1 cellular context compared by ENCODE assay signal in the genomic region with DNA sequence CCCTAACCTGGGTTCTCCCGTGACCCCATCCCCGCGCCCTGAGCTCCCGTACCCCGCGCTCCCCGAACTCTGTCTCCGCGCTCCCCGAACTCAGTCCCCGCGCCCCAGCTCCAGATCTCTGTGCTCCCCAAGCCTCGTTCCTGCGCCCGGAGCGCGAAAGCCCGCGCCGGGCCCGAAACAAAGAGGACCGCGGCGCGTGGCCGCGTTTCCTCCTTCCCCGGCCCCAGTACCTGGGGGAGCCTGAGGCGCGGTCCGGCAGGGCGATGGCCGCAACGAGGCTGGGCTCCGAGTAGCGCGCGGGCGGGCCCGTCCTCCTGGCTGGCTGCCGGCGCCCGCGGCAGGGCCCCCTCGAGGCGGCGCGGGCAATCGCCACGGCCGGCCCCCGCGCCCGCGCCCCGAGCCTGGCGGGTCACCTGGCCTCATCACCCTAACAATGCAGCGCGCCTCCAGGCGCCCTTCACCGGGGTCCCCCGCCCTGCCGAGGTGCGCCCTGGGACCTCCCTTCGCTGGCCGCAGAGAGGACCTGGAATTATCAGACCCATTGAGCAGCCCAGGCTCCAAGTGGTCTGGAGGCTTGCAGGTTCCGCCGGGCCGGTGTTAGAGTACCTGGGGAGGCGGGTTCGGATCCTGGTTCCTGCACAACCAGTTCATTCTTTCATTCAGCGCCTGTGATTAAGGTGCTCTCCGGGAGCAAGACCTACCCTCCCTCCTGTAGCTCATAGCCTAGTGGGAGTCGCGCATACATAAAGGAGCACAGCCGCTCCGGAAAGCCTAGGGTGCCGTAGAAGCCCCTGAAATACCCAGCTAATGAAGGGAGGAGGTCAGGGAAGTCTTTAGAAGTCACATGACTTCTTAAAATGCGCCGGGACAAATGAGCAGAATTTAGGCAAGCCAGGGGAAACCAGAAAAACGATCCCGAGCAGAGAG.
TF ChIP-seq lines count a peak whose summit lies in the region.

Gene TNS3, minus strand, starts transcription at position 291 of the 927 bp plus-strand sequence. CDS start 142,475 bp downstream, outside the sequence.

TF ChIP-seq in HepG2, 621 proteins besides CTCF, POLR2A, EP300 and RAD21 (continued from another document and continues in another):
- TF ChIP-seq TEAD3 (CRISPR knock-in tag; optimal IDR thresholded peaks at IDR 0.05; ENCODE audit: borderline replicate concordance) (peak; percentile 11), ZNF282 (IDR thresholded peaks at IDR 0.05; ENCODE audit: partially characterized antibody) (no peak), ZNF10 (CRISPR knock-in tag; IDR thresholded peaks at IDR 0.05; ENCODE audit: borderline replicate concordance, low read depth) (no peak), PRPF4 (IDR thresholded peaks at IDR 0.05; ENCODE audit: low read depth, low read length, poor library complexity, severe bottlenecking) (no peak), GATAD1 (CRISPR knock-in tag; IDR thresholded peaks at IDR 0.05) (no peak), ZNF331 (CRISPR knock-in tag; IDR thresholded peaks at IDR 0.05) (no peak), ETV6 (CRISPR knock-in tag; conservative IDR thresholded peaks at IDR 0.05) (no peak), ZNF556 (CRISPR knock-in tag; IDR thresholded peaks at IDR 0.05; ENCODE audit: borderline replicate concordance) (no peak), SP1 (IDR thresholded peaks at IDR 0.05) (no peak), SP1 (CRISPR knock-in tag; IDR thresholded peaks at IDR 0.05) (no peak), ZNF33B (CRISPR knock-in tag; IDR thresholded peaks at IDR 0.05) (peak; percentile 55; the same call in 1 of the 2 replicates), ZMYM4 (CRISPR knock-in tag; IDR thresholded peaks at IDR 0.05) (no peak), NCOA2 (CRISPR knock-in tag; IDR thresholded peaks at IDR 0.05) (no peak), KLF11 (CRISPR knock-in tag; IDR thresholded peaks at IDR 0.05) (0 out of 2 replicates have a peak, but pooled peaks have one; percentile 38), IRF9 (CRISPR knock-in tag; IDR thresholded peaks at IDR 0.05; ENCODE audit: borderline replicate concordance) (no peak), PCBP1 (IDR thresholded peaks at IDR 0.05; ENCODE audit: borderline replicate concordance, low read depth, low read length) (no peak), REPIN1 (CRISPR knock-in tag; IDR thresholded peaks at IDR 0.05; ENCODE audit: borderline replicate concordance, low read depth) (no peak; the same call in 1 of the 2 replicates), CHD2 (IDR thresholded peaks at IDR 0.05; ENCODE audit: low read depth, low read length) (no peak), ZNF24 (IDR thresholded peaks at IDR 0.05) (no peak), ZC3H4 (CRISPR knock-in tag; IDR thresholded peaks at IDR 0.05; ENCODE audit: borderline replicate concordance) (no peak), ZFP36 (IDR thresholded peaks at IDR 0.05; ENCODE audit: borderline replicate concordance, low read depth, low read length, partially characterized antibody) (no peak), NFE2L1 (CRISPR knock-in tag; IDR thresholded peaks at IDR 0.05; ENCODE audit: borderline replicate concordance) (no peak), ZNF792 (CRISPR knock-in tag; IDR thresholded peaks at IDR 0.05) (no peak), ZNF598 (CRISPR knock-in tag; IDR thresholded peaks at IDR 0.05; ENCODE audit: borderline replicate concordance) (0 out of 2 replicates have a peak, but pooled peaks have one; percentile 27), SIX1 (CRISPR knock-in tag; IDR thresholded peaks at IDR 0.05; ENCODE audit: borderline replicate concordance) (no peak), ZNF577 (CRISPR knock-in tag; IDR thresholded peaks at IDR 0.05; ENCODE audit: borderline replicate concordance, low read depth) (no peak), FUBP1 (CRISPR knock-in tag; IDR thresholded peaks at IDR 0.05; ENCODE audit: borderline replicate concordance) (no peak), MLLT10 (CRISPR knock-in tag; IDR thresholded peaks at IDR 0.05) (no peak), RFXAP (CRISPR knock-in tag; IDR thresholded peaks at IDR 0.05; ENCODE audit: borderline replicate concordance) (no peak), ZNF430 (CRISPR knock-in tag; IDR thresholded peaks at IDR 0.05) (no peak), ZNF234 (CRISPR knock-in tag; conservative IDR thresholded peaks at IDR 0.05) (no peak), HNF4A (CRISPR knock-in tag; IDR thresholded peaks at IDR 0.05) (no peak), FOXO4 (CRISPR knock-in tag; conservative IDR thresholded peaks at IDR 0.05) (no peak), ERF (CRISPR knock-in tag; IDR thresholded peaks at IDR 0.05) (no peak), JDP2 (CRISPR knock-in tag; IDR thresholded peaks at IDR 0.05; ENCODE audit: borderline replicate concordance) (no peak), ZSCAN12 (CRISPR knock-in tag; IDR thresholded peaks at IDR 0.05) (0 out of 2 replicates have a peak, but pooled peaks have one; percentile 26), ZNF326 (CRISPR knock-in tag; IDR thresholded peaks at IDR 0.05; ENCODE audit: borderline replicate concordance) (no peak), ARID2 (CRISPR knock-in tag; IDR thresholded peaks at IDR 0.05; ENCODE audit: borderline replicate concordance) (0 out of 2 replicates have a peak, but pooled peaks have one; percentile 59)
- TF ChIP-seq, protein P1, sequence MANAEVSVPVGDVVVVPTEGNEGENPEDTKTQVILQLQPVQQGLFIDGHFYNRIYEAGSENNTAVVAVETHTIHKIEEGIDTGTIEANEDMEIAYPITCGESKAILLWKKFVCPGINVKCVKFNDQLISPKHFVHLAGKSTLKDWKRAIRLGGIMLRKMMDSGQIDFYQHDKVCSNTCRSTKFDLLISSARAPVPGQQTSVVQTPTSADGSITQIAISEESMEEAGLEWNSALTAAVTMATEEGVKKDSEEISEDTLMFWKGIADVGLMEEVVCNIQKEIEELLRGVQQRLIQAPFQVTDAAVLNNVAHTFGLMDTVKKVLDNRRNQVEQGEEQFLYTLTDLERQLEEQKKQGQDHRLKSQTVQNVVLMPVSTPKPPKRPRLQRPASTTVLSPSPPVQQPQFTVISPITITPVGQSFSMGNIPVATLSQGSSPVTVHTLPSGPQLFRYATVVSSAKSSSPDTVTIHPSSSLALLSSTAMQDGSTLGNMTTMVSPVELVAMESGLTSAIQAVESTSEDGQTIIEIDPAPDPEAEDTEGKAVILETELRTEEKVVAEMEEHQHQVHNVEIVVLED (CRISPR knock-in tag; IDR thresholded peaks at IDR 0.05; ENCODE audit: borderline replicate concordance), result no peak
- TF ChIP-seq, protein P2, sequence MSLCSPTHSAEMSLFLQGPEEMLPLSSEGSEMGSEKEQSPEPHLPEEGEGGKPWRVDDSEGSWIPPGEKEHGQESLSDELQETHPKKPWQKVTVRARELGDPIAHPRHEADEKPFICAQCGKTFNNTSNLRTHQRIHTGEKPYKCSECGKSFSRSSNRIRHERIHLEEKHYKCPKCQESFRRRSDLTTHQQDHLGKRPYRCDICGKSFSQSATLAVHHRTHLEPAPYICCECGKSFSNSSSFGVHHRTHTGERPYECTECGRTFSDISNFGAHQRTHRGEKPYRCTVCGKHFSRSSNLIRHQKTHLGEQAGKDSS (CRISPR knock-in tag; IDR thresholded peaks at IDR 0.05; ENCODE audit: borderline replicate concordance, low read depth), result no peak
- TF ChIP-seq, protein P3, sequence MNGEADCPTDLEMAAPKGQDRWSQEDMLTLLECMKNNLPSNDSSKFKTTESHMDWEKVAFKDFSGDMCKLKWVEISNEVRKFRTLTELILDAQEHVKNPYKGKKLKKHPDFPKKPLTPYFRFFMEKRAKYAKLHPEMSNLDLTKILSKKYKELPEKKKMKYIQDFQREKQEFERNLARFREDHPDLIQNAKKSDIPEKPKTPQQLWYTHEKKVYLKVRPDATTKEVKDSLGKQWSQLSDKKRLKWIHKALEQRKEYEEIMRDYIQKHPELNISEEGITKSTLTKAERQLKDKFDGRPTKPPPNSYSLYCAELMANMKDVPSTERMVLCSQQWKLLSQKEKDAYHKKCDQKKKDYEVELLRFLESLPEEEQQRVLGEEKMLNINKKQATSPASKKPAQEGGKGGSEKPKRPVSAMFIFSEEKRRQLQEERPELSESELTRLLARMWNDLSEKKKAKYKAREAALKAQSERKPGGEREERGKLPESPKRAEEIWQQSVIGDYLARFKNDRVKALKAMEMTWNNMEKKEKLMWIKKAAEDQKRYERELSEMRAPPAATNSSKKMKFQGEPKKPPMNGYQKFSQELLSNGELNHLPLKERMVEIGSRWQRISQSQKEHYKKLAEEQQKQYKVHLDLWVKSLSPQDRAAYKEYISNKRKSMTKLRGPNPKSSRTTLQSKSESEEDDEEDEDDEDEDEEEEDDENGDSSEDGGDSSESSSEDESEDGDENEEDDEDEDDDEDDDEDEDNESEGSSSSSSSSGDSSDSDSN (CRISPR knock-in tag; IDR thresholded peaks at IDR 0.05), result peak; percentile 59; the same call in 1 of the 2 replicates
- TF ChIP-seq, protein P4, sequence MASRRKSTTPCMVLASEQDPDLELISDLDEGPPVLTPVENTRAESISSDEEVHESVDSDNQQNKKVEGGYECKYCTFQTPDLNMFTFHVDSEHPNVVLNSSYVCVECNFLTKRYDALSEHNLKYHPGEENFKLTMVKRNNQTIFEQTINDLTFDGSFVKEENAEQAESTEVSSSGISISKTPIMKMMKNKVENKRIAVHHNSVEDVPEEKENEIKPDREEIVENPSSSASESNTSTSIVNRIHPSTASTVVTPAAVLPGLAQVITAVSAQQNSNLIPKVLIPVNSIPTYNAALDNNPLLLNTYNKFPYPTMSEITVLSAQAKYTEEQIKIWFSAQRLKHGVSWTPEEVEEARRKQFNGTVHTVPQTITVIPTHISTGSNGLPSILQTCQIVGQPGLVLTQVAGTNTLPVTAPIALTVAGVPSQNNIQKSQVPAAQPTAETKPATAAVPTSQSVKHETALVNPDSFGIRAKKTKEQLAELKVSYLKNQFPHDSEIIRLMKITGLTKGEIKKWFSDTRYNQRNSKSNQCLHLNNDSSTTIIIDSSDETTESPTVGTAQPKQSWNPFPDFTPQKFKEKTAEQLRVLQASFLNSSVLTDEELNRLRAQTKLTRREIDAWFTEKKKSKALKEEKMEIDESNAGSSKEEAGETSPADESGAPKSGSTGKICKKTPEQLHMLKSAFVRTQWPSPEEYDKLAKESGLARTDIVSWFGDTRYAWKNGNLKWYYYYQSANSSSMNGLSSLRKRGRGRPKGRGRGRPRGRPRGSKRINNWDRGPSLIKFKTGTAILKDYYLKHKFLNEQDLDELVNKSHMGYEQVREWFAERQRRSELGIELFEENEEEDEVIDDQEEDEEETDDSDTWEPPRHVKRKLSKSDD (CRISPR knock-in tag; IDR thresholded peaks at IDR 0.05; ENCODE audit: low read depth), result no peak
- TF ChIP-seq, protein P5, sequence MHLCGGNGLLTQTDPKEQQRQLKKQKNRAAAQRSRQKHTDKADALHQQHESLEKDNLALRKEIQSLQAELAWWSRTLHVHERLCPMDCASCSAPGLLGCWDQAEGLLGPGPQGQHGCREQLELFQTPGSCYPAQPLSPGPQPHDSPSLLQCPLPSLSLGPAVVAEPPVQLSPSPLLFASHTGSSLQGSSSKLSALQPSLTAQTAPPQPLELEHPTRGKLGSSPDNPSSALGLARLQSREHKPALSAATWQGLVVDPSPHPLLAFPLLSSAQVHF (CRISPR knock-in tag; IDR thresholded peaks at IDR 0.05), result no peak
- TF ChIP-seq, protein P6, sequence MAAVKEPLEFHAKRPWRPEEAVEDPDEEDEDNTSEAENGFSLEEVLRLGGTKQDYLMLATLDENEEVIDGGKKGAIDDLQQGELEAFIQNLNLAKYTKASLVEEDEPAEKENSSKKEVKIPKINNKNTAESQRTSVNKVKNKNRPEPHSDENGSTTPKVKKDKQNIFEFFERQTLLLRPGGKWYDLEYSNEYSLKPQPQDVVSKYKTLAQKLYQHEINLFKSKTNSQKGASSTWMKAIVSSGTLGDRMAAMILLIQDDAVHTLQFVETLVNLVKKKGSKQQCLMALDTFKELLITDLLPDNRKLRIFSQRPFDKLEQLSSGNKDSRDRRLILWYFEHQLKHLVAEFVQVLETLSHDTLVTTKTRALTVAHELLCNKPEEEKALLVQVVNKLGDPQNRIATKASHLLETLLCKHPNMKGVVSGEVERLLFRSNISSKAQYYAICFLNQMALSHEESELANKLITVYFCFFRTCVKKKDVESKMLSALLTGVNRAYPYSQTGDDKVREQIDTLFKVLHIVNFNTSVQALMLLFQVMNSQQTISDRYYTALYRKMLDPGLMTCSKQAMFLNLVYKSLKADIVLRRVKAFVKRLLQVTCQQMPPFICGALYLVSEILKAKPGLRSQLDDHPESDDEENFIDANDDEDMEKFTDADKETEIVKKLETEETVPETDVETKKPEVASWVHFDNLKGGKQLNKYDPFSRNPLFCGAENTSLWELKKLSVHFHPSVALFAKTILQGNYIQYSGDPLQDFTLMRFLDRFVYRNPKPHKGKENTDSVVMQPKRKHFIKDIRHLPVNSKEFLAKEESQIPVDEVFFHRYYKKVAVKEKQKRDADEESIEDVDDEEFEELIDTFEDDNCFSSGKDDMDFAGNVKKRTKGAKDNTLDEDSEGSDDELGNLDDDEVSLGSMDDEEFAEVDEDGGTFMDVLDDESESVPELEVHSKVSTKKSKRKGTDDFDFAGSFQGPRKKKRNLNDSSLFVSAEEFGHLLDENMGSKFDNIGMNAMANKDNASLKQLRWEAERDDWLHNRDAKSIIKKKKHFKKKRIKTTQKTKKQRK (IDR thresholded peaks at IDR 0.05; ENCODE audit: low read length), result no peak
